1 cellular context compared by ENCODE assay signal in the genomic region with DNA sequence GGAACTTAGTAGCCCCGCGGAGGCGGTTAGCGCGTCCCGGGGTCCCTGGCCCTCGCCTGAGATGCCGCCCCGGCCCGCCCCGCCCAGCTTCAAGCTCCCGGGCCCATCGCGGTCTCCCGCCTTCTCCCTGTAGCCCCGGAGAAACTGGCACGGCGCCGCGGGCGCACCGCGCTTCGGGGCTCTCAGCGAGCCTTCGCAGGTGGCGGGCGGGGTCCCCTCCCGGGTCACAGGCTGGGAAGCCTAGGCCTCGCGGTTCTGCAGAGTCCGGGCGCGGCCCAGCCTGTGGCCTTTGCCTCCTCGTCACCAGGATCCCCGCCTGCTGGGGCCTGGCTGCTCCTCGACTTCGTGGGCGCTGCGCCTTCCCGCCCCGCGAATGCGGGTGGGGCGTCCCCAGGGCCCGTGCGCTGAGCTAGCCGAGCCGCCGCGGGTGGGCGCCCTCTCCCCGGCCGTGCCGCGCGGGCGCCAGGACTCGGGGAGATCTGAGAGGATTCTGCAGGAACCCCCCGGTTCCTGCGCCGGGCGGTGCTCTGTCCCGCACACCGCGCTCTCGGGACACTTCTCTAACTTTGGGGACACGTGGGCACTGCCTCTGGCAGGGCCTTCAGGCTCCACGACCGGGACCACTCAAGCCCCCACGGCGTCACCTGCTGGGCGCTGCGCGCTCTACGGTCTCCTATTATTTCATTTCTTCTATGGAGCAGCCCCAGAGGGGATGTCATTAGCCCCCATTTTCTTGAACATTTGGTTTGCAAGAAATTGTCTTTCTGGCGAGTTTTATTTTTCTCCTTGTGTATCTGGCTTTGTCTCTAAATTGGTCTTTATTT.
TF ChIP-seq lines count a peak whose summit lies in the region.

No MANE protein-coding gene starts in this region.

TF ChIP-seq in K562, 482 proteins besides CTCF, POLR2A, EP300 and RAD21 (continued from another document and continues in another):
- no peak for TF ChIP-seq BRD4 (IDR thresholded peaks at IDR 0.05)
- no peak for TF ChIP-seq BCL6 (CRISPR knock-in tag; IDR thresholded peaks at IDR 0.05)
- no peak for TF ChIP-seq MYBL2 (IDR thresholded peaks at IDR 0.05; ENCODE audit: low read depth)
- TF ChIP-seq MYBL2 (CRISPR knock-in tag; IDR thresholded peaks at IDR 0.05; ENCODE audit: borderline replicate concordance): no peak
- TF ChIP-seq CBX8 (IDR thresholded peaks at IDR 0.05; ENCODE audit: borderline replicate concordance, extremely low read depth, low read depth, low read length, poor library complexity, severe bottlenecking): no peak
- TF ChIP-seq HDAC2 (IDR thresholded peaks at IDR 0.05): no peak
- TF ChIP-seq, protein P1, sequence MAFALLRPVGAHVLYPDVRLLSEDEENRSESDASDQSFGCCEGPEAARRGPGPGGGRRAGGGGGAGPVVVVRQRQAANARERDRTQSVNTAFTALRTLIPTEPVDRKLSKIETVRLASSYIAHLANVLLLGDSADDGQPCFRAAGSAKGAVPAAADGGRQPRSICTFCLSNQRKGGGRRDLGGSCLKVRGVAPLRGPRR (CRISPR knock-in tag; IDR thresholded peaks at IDR 0.05): no peak
- TF ChIP-seq ZNF282 (CRISPR knock-in tag; IDR thresholded peaks at IDR 0.05): no peak
- TF ChIP-seq, protein P2, sequence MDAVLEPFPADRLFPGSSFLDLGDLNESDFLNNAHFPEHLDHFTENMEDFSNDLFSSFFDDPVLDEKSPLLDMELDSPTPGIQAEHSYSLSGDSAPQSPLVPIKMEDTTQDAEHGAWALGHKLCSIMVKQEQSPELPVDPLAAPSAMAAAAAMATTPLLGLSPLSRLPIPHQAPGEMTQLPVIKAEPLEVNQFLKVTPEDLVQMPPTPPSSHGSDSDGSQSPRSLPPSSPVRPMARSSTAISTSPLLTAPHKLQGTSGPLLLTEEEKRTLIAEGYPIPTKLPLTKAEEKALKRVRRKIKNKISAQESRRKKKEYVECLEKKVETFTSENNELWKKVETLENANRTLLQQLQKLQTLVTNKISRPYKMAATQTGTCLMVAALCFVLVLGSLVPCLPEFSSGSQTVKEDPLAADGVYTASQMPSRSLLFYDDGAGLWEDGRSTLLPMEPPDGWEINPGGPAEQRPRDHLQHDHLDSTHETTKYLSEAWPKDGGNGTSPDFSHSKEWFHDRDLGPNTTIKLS (IDR thresholded peaks at IDR 0.05; ENCODE audit: borderline replicate concordance, low read depth): peak; percentile 42; the same call in 1 of the 2 replicates
- TF ChIP-seq STAT5B (CRISPR knock-in tag; IDR thresholded peaks at IDR 0.05): no peak
- no peak for TF ChIP-seq ZNF121 (CRISPR knock-in tag; conservative IDR thresholded peaks at IDR 0.05)
- TF ChIP-seq CBFA2T3 (IDR thresholded peaks at IDR 0.05): no peak
- TF ChIP-seq, protein P3, sequence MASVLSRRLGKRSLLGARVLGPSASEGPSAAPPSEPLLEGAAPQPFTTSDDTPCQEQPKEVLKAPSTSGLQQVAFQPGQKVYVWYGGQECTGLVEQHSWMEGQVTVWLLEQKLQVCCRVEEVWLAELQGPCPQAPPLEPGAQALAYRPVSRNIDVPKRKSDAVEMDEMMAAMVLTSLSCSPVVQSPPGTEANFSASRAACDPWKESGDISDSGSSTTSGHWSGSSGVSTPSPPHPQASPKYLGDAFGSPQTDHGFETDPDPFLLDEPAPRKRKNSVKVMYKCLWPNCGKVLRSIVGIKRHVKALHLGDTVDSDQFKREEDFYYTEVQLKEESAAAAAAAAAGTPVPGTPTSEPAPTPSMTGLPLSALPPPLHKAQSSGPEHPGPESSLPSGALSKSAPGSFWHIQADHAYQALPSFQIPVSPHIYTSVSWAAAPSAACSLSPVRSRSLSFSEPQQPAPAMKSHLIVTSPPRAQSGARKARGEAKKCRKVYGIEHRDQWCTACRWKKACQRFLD (CRISPR knock-in tag; IDR thresholded peaks at IDR 0.05): no peak
- no peak for TF ChIP-seq ZNF134 (CRISPR knock-in tag; conservative IDR thresholded peaks at IDR 0.05)
- TF ChIP-seq, protein P4, sequence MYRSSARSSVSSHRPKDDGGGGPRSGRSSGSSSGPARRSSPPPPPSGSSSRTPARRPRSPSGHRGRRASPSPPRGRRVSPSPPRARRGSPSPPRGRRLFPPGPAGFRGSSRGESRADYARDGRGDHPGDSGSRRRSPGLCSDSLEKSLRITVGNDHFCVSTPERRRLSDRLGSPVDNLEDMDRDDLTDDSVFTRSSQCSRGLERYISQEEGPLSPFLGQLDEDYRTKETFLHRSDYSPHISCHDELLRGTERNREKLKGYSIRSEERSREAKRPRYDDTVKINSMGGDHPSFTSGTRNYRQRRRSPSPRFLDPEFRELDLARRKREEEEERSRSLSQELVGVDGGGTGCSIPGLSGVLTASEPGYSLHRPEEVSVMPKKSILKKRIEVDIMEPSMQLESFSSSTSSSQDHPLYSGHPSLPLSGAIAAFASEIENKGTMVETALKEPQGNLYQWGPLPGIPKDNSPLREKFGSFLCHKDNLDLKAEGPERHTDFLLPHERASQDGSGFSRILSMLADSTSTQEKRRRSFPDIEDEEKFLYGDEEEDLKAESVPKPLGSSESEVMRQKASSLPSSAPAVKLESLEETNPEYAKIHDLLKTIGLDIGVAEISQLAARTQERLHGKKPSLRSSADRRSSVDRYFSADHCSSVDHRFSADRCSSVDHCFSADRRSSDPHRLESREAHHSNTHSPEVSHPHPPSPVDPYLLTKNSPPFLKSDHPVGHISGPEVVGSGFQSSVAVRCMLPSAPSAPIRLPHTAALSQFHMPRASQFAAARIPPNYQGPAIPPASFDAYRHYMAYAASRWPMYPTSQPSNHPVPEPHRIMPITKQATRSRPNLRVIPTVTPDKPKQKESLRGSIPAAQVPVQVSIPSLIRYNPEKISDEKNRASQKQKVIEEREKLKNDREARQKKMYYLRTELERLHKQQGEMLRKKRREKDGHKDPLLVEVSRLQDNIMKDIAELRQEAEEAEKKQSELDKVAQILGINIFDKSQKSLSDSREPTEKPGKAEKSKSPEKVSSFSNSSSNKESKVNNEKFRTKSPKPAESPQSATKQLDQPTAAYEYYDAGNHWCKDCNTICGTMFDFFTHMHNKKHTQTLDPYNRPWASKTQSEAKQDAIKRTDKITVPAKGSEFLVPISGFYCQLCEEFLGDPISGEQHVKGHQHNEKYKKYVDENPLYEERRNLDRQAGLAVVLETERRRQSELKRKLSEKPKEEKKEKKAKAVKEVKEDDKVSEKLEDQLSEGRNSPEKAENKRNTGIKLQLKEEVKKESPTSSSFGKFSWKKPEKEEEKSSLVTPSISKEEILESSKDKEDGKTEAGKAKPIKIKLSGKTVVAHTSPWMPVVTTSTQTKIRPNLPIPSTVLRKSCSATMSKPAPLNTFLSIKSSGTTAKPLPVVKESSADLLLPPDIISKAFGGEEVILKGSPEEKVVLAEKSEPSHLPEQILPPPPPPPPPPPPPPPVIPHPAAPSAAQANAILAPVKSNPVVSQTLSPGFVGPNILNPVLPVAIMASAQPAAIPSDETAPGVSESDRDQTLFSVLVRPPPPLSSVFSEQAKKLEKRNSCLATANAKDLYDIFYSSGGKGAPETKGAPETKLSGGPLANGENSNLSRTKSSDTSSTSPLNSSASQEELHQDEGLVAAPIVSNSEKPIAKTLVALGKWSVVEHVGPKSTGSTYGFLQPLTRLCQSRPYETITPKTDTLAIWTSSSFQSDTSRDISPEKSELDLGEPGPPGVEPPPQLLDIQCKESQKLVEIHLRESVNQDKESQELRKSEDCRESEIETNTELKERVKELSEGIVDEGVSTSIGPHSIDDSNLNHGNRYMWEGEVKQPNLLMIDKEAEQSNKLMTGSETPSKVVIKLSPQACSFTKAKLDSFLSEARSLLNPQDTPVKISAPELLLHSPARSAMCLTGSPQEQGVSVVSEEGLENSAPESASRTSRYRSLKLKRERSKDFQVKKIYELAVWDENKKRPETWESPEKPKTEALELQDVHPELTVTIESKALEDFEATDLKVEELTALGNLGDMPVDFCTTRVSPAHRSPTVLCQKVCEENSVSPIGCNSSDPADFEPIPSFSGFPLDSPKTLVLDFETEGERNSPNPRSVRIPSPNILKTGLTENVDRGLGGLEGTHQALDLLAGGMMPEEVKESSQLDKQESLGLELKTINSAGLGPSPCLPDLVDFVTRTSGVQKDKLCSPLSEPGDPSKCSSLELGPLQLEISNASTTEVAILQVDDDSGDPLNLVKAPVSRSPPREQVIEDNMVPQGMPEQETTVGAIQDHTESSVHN (IDR thresholded peaks at IDR 0.05; ENCODE audit: borderline replicate concordance in 1 of 2, low read depth in 1 of 2): no peak
- TF ChIP-seq JUN (IDR thresholded peaks at IDR 0.05; ENCODE audit: borderline replicate concordance, low read depth, low read length): no peak
- no peak for TF ChIP-seq JUN (CRISPR knock-in tag; IDR thresholded peaks at IDR 0.05; ENCODE audit: borderline replicate concordance)
- no peak for TF ChIP-seq SRSF7 (optimal IDR thresholded peaks at IDR 0.05; ENCODE audit: low read depth, low read length)
- TF ChIP-seq IFI16 (CRISPR knock-in tag; IDR thresholded peaks at IDR 0.05): no peak
- no peak for TF ChIP-seq ZNF133 (CRISPR knock-in tag; IDR thresholded peaks at IDR 0.05)
- no peak for TF ChIP-seq XRCC3 (IDR thresholded peaks at IDR 0.05)
- no peak for TF ChIP-seq ZNF584 (CRISPR knock-in tag; IDR thresholded peaks at IDR 0.05; ENCODE audit: low read depth)
- TF ChIP-seq ZNF124 (CRISPR knock-in tag; IDR thresholded peaks at IDR 0.05): no peak
- no peak for TF ChIP-seq WHSC1 (IDR thresholded peaks at IDR 0.05; ENCODE audit: low read length)
- TF ChIP-seq, protein P5, sequence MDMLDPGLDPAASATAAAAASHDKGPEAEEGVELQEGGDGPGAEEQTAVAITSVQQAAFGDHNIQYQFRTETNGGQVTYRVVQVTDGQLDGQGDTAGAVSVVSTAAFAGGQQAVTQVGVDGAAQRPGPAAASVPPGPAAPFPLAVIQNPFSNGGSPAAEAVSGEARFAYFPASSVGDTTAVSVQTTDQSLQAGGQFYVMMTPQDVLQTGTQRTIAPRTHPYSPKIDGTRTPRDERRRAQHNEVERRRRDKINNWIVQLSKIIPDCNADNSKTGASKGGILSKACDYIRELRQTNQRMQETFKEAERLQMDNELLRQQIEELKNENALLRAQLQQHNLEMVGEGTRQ (CRISPR knock-in tag; IDR thresholded peaks at IDR 0.05): peak; percentile 40
- TF ChIP-seq HDAC1 (IDR thresholded peaks at IDR 0.05): no peak
- TF ChIP-seq, protein P6, sequence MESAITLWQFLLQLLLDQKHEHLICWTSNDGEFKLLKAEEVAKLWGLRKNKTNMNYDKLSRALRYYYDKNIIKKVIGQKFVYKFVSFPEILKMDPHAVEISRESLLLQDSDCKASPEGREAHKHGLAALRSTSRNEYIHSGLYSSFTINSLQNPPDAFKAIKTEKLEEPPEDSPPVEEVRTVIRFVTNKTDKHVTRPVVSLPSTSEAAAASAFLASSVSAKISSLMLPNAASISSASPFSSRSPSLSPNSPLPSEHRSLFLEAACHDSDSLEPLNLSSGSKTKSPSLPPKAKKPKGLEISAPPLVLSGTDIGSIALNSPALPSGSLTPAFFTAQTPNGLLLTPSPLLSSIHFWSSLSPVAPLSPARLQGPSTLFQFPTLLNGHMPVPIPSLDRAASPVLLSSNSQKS (CRISPR knock-in tag; IDR thresholded peaks at IDR 0.05): no peak
- no peak for TF ChIP-seq NEUROD1 (IDR thresholded peaks at IDR 0.05; ENCODE audit: borderline replicate concordance, low read depth, low read length, partially characterized antibody)
- TF ChIP-seq, protein P7, sequence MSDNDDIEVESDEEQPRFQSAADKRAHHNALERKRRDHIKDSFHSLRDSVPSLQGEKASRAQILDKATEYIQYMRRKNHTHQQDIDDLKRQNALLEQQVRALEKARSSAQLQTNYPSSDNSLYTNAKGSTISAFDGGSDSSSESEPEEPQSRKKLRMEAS (CRISPR knock-in tag; IDR thresholded peaks at IDR 0.05): no peak; the same call in 1 of the 2 replicates
- TF ChIP-seq ZFX (CRISPR knock-in tag; IDR thresholded peaks at IDR 0.05): peak; percentile 88
- no peak for TF ChIP-seq HMGN3 (IDR thresholded peaks at IDR 0.05; ENCODE audit: borderline replicate concordance, extremely low read depth, insufficient read length, low read depth, low read length)
- TF ChIP-seq SLC30A9 (CRISPR knock-in tag; IDR thresholded peaks at IDR 0.05): no peak
- TF ChIP-seq, protein P8, sequence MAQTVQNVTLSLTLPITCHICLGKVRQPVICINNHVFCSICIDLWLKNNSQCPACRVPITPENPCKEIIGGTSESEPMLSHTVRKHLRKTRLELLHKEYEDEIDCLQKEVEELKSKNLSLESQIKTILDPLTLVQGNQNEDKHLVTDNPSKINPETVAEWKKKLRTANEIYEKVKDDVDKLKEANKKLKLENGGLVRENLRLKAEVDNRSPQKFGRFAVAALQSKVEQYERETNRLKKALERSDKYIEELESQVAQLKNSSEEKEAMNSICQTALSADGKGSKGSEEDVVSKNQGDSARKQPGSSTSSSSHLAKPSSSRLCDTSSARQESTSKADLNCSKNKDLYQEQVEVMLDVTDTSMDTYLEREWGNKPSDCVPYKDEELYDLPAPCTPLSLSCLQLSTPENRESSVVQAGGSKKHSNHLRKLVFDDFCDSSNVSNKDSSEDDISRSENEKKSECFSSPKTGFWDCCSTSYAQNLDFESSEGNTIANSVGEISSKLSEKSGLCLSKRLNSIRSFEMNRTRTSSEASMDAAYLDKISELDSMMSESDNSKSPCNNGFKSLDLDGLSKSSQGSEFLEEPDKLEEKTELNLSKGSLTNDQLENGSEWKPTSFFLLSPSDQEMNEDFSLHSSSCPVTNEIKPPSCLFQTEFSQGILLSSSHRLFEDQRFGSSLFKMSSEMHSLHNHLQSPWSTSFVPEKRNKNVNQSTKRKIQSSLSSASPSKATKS (CRISPR knock-in tag; IDR thresholded peaks at IDR 0.05): no peak
- TF ChIP-seq DMBX1 (CRISPR knock-in tag; IDR thresholded peaks at IDR 0.05; ENCODE audit: borderline replicate concordance): no peak
- TF ChIP-seq FUS (optimal IDR thresholded peaks at IDR 0.05; ENCODE audit: low read depth, low read length): peak; percentile 58
- TF ChIP-seq, protein P9, sequence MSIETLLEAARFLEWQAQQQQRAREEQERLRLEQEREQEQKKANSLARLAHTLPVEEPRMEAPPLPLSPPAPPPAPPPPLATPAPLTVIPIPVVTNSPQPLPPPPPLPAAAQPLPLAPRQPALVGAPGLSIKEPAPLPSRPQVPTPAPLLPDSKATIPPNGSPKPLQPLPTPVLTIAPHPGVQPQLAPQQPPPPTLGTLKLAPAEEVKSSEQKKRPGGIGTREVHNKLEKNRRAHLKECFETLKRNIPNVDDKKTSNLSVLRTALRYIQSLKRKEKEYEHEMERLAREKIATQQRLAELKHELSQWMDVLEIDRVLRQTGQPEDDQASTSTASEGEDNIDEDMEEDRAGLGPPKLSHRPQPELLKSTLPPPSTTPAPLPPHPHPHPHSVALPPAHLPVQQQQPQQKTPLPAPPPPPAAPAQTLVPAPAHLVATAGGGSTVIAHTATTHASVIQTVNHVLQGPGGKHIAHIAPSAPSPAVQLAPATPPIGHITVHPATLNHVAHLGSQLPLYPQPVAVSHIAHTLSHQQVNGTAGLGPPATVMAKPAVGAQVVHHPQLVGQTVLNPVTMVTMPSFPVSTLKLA (conservative IDR thresholded peaks at IDR 0.05): peak in 1 of 2 experiments; percentile 46; a peak in 2 of 4 replicates
- TF ChIP-seq, protein P10, sequence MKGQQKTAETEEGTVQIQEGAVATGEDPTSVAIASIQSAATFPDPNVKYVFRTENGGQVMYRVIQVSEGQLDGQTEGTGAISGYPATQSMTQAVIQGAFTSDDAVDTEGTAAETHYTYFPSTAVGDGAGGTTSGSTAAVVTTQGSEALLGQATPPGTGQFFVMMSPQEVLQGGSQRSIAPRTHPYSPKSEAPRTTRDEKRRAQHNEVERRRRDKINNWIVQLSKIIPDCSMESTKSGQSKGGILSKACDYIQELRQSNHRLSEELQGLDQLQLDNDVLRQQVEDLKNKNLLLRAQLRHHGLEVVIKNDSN (CRISPR knock-in tag; IDR thresholded peaks at IDR 0.05): peak; percentile 34; the same call in 1 of the 2 replicates
- TF ChIP-seq ZNF668 (CRISPR knock-in tag; IDR thresholded peaks at IDR 0.05): no peak
- TF ChIP-seq GTF2F1 (IDR thresholded peaks at IDR 0.05; ENCODE audit: low read depth, low read length): no peak
- TF ChIP-seq DPF2 (IDR thresholded peaks at IDR 0.05): no peak
